1 cellular context compared by ENCODE assay signal in the genomic region with DNA sequence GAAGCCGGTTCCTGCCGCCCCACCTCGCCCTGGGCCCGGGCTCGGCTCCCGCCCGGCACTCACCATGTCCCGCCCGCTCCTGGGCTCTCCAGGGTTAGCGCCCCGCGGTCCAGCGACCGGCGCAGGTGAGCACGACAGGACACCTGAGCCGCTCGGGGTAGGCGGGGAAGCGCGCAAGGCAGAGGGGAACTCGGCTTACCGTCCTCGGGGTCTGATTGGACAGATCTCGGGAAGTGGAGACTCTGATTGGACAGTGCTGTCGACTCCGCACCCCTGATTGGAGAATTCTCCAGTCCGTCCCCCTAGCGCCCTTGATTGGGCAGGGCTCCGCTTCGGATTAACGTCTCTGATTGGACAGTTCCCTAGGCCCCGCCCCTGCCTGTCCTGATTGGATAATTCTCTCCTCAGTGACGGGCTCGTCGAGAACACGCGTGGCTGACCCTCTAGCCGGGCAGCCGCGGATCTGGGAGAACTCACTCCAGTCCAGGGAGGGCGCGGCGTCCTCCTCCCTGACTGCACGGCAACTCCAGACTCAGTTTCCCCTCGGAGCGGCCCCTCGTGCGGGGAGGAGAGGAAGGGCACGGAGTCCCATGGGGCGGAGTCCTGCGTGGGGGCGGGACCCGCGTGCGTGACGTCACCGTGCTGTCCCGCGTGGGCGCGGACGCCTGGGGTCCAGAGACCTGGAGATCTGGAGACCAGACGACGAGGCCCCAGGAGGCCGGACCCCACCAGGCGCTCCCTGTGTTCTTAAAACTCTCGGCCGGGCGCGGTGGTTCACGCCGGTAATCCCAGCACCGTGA.
TF ChIP-seq lines count a peak whose summit lies in the region.

A gene (minus strand): TSS at position 197 of the 800 bp plus-strand sequence. CDS start 131 bp downstream, at position 66.

TF ChIP-seq in K562, 482 proteins besides CTCF, POLR2A, EP300 and RAD21 (continued from another document and continues in another):
- TF ChIP-seq, protein P1, sequence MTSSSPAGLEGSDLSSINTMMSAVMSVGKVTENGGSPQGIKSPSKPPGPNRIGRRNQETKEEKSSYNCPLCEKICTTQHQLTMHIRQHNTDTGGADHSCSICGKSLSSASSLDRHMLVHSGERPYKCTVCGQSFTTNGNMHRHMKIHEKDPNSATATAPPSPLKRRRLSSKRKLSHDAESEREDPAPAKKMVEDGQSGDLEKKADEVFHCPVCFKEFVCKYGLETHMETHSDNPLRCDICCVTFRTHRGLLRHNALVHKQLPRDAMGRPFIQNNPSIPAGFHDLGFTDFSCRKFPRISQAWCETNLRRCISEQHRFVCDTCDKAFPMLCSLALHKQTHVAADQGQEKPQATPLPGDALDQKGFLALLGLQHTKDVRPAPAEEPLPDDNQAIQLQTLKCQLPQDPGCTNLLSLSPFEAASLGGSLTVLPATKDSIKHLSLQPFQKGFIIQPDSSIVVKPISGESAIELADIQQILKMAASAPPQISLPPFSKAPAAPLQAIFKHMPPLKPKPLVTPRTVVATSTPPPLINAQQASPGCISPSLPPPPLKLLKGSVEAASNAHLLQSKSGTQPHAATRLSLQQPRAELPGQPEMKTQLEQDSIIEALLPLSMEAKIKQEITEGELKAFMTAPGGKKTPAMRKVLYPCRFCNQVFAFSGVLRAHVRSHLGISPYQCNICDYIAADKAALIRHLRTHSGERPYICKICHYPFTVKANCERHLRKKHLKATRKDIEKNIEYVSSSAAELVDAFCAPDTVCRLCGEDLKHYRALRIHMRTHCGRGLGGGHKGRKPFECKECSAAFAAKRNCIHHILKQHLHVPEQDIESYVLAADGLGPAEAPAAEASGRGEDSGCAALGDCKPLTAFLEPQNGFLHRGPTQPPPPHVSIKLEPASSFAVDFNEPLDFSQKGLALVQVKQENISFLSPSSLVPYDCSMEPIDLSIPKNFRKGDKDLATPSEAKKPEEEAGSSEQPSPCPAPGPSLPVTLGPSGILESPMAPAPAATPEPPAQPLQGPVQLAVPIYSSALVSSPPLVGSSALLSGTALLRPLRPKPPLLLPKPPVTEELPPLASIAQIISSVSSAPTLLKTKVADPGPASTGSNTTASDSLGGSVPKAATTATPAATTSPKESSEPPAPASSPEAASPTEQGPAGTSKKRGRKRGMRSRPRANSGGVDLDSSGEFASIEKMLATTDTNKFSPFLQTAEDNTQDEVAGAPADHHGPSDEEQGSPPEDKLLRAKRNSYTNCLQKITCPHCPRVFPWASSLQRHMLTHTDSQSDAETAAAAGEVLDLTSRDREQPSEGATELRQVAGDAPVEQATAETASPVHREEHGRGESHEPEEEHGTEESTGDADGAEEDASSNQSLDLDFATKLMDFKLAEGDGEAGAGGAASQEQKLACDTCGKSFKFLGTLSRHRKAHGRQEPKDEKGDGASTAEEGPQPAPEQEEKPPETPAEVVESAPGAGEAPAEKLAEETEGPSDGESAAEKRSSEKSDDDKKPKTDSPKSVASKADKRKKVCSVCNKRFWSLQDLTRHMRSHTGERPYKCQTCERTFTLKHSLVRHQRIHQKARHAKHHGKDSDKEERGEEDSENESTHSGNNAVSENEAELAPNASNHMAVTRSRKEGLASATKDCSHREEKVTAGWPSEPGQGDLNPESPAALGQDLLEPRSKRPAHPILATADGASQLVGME (CRISPR knock-in tag; IDR thresholded peaks at IDR 0.05): peak; percentile 58; the same call in 1 of the 2 replicates
- TF ChIP-seq PPARD (CRISPR knock-in tag; IDR thresholded peaks at IDR 0.05) (no peak), EZH2 (IDR thresholded peaks at IDR 0.05; ENCODE audit: borderline replicate concordance, low read depth, low read length) (no peak), LEF1 (IDR thresholded peaks at IDR 0.05) (peak; percentile 49; the same call in 1 of the 2 replicates), TAL1 (IDR thresholded peaks at IDR 0.05) (no peak), ZFX (CRISPR knock-in tag; IDR thresholded peaks at IDR 0.05) (peak; percentile 70), MCM5 (IDR thresholded peaks at IDR 0.05; ENCODE audit: low read depth) (no peak), POLR3A (IDR thresholded peaks at IDR 0.05; ENCODE audit: borderline replicate concordance, extremely low read depth, insufficient read depth, insufficient read length) (no peak), WHSC1 (IDR thresholded peaks at IDR 0.05; ENCODE audit: low read length) (no peak), STAT5B (CRISPR knock-in tag; IDR thresholded peaks at IDR 0.05) (no peak), GABPA (tag; conservative IDR thresholded peaks at IDR 0.05; ENCODE audit: low read depth) (peak; percentile 64), ZNF23 (CRISPR knock-in tag; IDR thresholded peaks at IDR 0.05) (no peak), ZBTB1 (CRISPR knock-in tag; IDR thresholded peaks at IDR 0.05; ENCODE audit: borderline replicate concordance, low read depth) (peak; percentile 79; the same call in 1 of the 2 replicates), ZNF12 (CRISPR knock-in tag; IDR thresholded peaks at IDR 0.05) (no peak; the same call in 1 of the 2 replicates), XRCC3 (IDR thresholded peaks at IDR 0.05) (no peak), ZKSCAN1 (IDR thresholded peaks at IDR 0.05; ENCODE audit: low read depth, low read length) (no peak), RUNX1 (IDR thresholded peaks at IDR 0.05; ENCODE audit: low read depth) (0 out of 2 replicates have a peak, but pooled peaks have one; percentile 22), NCOA1 (IDR thresholded peaks at IDR 0.05; ENCODE audit: low read depth) (no peak), ZNF197 (CRISPR knock-in tag; IDR thresholded peaks at IDR 0.05; ENCODE audit: low read depth) (no peak), DMBX1 (CRISPR knock-in tag; IDR thresholded peaks at IDR 0.05; ENCODE audit: borderline replicate concordance) (peak; percentile 94; the same call in 1 of the 2 replicates), MXI1 (IDR thresholded peaks at IDR 0.05; ENCODE audit: low read depth, low read length) (no peak)
- TF ChIP-seq, protein P2, sequence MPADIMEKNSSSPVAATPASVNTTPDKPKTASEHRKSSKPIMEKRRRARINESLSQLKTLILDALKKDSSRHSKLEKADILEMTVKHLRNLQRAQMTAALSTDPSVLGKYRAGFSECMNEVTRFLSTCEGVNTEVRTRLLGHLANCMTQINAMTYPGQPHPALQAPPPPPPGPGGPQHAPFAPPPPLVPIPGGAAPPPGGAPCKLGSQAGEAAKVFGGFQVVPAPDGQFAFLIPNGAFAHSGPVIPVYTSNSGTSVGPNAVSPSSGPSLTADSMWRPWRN (IDR thresholded peaks at IDR 0.05; ENCODE audit: low read depth): no peak
- TF ChIP-seq, protein P3, sequence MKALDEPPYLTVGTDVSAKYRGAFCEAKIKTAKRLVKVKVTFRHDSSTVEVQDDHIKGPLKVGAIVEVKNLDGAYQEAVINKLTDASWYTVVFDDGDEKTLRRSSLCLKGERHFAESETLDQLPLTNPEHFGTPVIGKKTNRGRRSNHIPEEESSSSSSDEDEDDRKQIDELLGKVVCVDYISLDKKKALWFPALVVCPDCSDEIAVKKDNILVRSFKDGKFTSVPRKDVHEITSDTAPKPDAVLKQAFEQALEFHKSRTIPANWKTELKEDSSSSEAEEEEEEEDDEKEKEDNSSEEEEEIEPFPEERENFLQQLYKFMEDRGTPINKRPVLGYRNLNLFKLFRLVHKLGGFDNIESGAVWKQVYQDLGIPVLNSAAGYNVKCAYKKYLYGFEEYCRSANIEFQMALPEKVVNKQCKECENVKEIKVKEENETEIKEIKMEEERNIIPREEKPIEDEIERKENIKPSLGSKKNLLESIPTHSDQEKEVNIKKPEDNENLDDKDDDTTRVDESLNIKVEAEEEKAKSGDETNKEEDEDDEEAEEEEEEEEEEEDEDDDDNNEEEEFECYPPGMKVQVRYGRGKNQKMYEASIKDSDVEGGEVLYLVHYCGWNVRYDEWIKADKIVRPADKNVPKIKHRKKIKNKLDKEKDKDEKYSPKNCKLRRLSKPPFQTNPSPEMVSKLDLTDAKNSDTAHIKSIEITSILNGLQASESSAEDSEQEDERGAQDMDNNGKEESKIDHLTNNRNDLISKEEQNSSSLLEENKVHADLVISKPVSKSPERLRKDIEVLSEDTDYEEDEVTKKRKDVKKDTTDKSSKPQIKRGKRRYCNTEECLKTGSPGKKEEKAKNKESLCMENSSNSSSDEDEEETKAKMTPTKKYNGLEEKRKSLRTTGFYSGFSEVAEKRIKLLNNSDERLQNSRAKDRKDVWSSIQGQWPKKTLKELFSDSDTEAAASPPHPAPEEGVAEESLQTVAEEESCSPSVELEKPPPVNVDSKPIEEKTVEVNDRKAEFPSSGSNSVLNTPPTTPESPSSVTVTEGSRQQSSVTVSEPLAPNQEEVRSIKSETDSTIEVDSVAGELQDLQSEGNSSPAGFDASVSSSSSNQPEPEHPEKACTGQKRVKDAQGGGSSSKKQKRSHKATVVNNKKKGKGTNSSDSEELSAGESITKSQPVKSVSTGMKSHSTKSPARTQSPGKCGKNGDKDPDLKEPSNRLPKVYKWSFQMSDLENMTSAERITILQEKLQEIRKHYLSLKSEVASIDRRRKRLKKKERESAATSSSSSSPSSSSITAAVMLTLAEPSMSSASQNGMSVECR (CRISPR knock-in tag; IDR thresholded peaks at IDR 0.05): peak; percentile 80
- TF ChIP-seq, protein P4, sequence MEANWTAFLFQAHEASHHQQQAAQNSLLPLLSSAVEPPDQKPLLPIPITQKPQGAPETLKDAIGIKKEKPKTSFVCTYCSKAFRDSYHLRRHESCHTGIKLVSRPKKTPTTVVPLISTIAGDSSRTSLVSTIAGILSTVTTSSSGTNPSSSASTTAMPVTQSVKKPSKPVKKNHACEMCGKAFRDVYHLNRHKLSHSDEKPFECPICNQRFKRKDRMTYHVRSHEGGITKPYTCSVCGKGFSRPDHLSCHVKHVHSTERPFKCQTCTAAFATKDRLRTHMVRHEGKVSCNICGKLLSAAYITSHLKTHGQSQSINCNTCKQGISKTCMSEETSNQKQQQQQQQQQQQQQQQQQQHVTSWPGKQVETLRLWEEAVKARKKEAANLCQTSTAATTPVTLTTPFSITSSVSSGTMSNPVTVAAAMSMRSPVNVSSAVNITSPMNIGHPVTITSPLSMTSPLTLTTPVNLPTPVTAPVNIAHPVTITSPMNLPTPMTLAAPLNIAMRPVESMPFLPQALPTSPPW (CRISPR knock-in tag; IDR thresholded peaks at IDR 0.05): peak; percentile 51
- TF ChIP-seq, protein P5, sequence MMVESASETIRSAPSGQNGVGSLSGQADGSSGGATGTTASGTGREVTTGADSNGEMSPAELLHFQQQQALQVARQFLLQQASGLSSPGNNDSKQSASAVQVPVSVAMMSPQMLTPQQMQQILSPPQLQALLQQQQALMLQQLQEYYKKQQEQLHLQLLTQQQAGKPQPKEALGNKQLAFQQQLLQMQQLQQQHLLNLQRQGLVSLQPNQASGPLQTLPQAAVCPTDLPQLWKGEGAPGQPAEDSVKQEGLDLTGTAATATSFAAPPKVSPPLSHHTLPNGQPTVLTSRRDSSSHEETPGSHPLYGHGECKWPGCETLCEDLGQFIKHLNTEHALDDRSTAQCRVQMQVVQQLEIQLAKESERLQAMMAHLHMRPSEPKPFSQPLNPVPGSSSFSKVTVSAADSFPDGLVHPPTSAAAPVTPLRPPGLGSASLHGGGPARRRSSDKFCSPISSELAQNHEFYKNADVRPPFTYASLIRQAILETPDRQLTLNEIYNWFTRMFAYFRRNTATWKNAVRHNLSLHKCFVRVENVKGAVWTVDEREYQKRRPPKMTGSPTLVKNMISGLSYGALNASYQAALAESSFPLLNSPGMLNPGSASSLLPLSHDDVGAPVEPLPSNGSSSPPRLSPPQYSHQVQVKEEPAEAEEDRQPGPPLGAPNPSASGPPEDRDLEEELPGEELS (CRISPR knock-in tag; IDR thresholded peaks at IDR 0.05; ENCODE audit: borderline replicate concordance): peak; percentile 10; the same call in 1 of the 2 replicates
